1 cellular context compared by ENCODE assay signal in the genomic region with DNA sequence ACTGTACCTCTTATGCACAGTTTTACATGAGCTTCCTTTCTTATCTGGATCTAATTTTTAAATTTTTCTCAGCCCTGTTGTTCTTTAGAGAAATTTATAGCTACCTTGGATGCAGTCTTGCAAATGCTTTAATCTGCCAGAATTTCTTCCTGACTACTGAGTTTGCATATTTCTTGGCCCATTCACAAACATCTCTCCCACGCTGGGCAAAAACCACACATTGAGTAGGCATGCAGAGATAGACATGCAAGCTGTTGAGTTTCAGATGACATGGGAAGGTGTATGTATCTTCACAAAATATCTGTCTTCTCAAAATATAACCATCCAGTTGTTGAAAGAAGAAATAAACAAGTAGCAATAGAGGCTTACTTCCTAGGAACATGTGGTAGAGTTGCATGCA.
TF ChIP-seq lines count a peak whose summit lies in the region.

No MANE protein-coding gene starts in this region.

TF ChIP-seq in IMR-90, 13 proteins besides CTCF, POLR2A, EP300 and RAD21 (continued from another document):
- TF ChIP-seq CHD1 (IDR thresholded peaks at IDR 0.05; ENCODE audit: low read depth, low read length) (no peak), BHLHE40 (IDR thresholded peaks at IDR 0.05; ENCODE audit: low read depth, low read length) (no peak), RFX5 (IDR thresholded peaks at IDR 0.05; ENCODE audit: low read depth, low read length) (no peak), MXI1 (IDR thresholded peaks at IDR 0.05; ENCODE audit: borderline replicate concordance, low read depth, low read length) (no peak), RCOR1 (IDR thresholded peaks at IDR 0.05; ENCODE audit: insufficient replicate concordance, low read length) (no peak), CEBPB (IDR thresholded peaks at IDR 0.05; ENCODE audit: low read depth, low read length) (no peak), MAZ (IDR thresholded peaks at IDR 0.05; ENCODE audit: borderline replicate concordance, low read depth, low read length) (no peak), MAFK (IDR thresholded peaks at IDR 0.05; ENCODE audit: low read depth, low read length) (no peak), SMC3 (IDR thresholded peaks at IDR 0.05; ENCODE audit: low read depth, low read length) (no peak), FOS (IDR thresholded peaks at IDR 0.05; ENCODE audit: low read depth, low read length) (no peak)
- TF ChIP-seq, protein P1, sequence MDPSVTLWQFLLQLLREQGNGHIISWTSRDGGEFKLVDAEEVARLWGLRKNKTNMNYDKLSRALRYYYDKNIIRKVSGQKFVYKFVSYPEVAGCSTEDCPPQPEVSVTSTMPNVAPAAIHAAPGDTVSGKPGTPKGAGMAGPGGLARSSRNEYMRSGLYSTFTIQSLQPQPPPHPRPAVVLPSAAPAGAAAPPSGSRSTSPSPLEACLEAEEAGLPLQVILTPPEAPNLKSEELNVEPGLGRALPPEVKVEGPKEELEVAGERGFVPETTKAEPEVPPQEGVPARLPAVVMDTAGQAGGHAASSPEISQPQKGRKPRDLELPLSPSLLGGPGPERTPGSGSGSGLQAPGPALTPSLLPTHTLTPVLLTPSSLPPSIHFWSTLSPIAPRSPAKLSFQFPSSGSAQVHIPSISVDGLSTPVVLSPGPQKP (IDR thresholded peaks at IDR 0.05; ENCODE audit: borderline replicate concordance, low read depth, low read length): no peak
- TF ChIP-seq, protein P2, sequence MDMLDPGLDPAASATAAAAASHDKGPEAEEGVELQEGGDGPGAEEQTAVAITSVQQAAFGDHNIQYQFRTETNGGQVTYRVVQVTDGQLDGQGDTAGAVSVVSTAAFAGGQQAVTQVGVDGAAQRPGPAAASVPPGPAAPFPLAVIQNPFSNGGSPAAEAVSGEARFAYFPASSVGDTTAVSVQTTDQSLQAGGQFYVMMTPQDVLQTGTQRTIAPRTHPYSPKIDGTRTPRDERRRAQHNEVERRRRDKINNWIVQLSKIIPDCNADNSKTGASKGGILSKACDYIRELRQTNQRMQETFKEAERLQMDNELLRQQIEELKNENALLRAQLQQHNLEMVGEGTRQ (IDR thresholded peaks at IDR 0.05; ENCODE audit: low read depth, low read length): no peak
TF ChIP-seq in IMR-90: peak in this region for 0.
